27 cellular contexts compared by ENCODE assay signal in the genomic region with DNA sequence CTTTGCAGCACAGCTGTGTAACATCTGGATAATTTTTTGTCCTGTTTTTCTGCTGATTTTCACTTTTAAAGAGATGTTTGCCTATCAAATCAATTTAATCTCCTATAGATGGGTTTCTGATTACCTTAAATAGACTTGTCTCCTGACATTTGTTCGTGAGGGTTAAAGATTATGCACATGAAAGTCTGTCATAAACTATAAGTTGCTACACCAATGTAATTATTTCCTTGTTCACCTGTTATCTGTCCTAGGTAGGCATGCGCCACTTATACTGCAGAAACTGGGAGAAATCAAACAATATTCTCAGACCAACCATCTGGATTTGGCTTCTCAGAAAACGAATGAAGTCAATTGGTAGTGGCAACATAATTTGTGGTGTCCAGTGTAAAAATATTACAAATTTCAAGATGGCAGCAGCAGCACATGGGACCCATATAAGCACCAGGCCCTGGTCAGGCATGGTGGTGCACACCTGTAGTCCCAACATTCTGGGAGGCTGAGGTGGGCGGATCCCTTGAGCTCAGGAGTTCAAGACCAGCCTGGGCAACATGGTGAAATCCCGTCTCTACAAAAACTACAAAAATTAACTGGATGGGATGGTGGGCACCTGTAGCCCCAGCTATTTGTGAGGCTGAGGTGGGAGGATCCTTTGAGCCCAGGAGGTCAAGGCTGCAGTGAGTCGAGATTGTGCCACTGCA. TPM values are rescaled to one million over a fixed set of nuclear protein-coding genes. Genes with fewer than 3 reads are reported as not detected.
DNase-seq lines count a peak whose midpoint lies in the region; ATAC-seq and TF ChIP-seq lines count a peak whose summit lies in the region.
"Had no signal": no experiment of that assay in that cellular context is flagged by ENCODE, and none has a peak within 500 bp of the region (broad histone marks: within the 10 kb centered on the region; RNA-seq: fewer than 3 reads in every experiment).

No MANE protein-coding gene starts in this region.

- H3K79me2 ChIP-seq in OCI-LY7 (ENCODE audit: insufficient read depth, low read depth, low read length) (no peaks in the 10 kb centered on the region), hepatocyte (no peaks in the 10 kb centered on the region)

- H3K27me3 ChIP-seq in Caco-2 (replicated peaks; ENCODE audit: control insufficient read depth, insufficient read depth, low read length) (no peaks in the 10 kb centered on the region), hepatocyte (no peaks in the 10 kb centered on the region), HAP-1 (ENCODE audit: low read depth) (no peaks in the 10 kb centered on the region), WERI-Rb-1 (ENCODE audit: insufficient read depth, low read depth, severe bottlenecking) (no peaks in the 10 kb centered on the region)
- H3K27me3 ChIP-seq: ascending aorta, BLaER1, tibial nerve had no signal

- H3K4me3 Mint-ChIP-seq in Caco-2 (ENCODE audit: unreplicated experiment): no peak overlapping the region
- H3K4me3 Mint-ChIP-seq in osteocyte (ENCODE audit: unreplicated experiment): no peak overlapping the region
- H3K4me3 Mint-ChIP-seq: activated naive CD8-positive, alpha-beta T cell treated with anti-CD3 and anti-CD28 coated beads, Interleukin-2, amount 10 ng/mL, durations not matched to agents 7 days and 5 days; activated T-cell treated with anti-CD3 and anti-CD28 coated beads, Interleukin-2, amount 50 U/mL, for 24 hours; central memory CD8-positive, alpha-beta T cell; stimulated activated naive CD8-positive, alpha-beta T cell treated with anti-CD3 and anti-CD28 coated beads, Interleukin-15, amount 100 ng/mL, for 72 hours had no signal

- H4K20me1 ChIP-seq in OCI-LY7 (ENCODE audit: insufficient read depth, low read length): no peaks in the 10 kb centered on the region
- no peaks in the 10 kb centered on the region for H4K20me1 ChIP-seq in hepatocyte (ENCODE audit: insufficient read depth, poor library complexity, severe bottlenecking)
- H4K20me1 ChIP-seq: BLaER1 had no signal

- H3K9me3 Mint-ChIP-seq in Caco-2 (ENCODE audit: unreplicated experiment) (no peaks in the 10 kb centered on the region), osteocyte (ENCODE audit: unreplicated experiment) (no peaks in the 10 kb centered on the region)
- H3K9me3 Mint-ChIP-seq: activated naive CD8-positive, alpha-beta T cell treated with anti-CD3 and anti-CD28 coated beads, Interleukin-2, amount 10 ng/mL, durations not matched to agents 7 days and 5 days; activated T-cell treated with anti-CD3 and anti-CD28 coated beads, Interleukin-2, amount 50 U/mL, for 24 hours; central memory CD8-positive, alpha-beta T cell; stimulated activated naive CD8-positive, alpha-beta T cell treated with anti-CD3 and anti-CD28 coated beads, Interleukin-15, amount 100 ng/mL, for 72 hours had no signal

- H3K27ac ChIP-seq in OCI-LY7 (ENCODE audit: low read depth, low read length, poor library complexity, severe bottlenecking): no peak overlapping the region
- H3K27ac ChIP-seq in hepatocyte: peak overlapping the region; percentile 83
- H3K27ac ChIP-seq in WERI-Rb-1: no peak overlapping the region
- H3K27ac ChIP-seq: BLaER1, psoas muscle had no signal

- no peaks in the 10 kb centered on the region for H3K27me3 Mint-ChIP-seq in Caco-2 (ENCODE audit: insufficient read depth, unreplicated experiment)
- H3K27me3 Mint-ChIP-seq in osteocyte (ENCODE audit: unreplicated experiment): no peaks in the 10 kb centered on the region
- H3K27me3 Mint-ChIP-seq: activated naive CD8-positive, alpha-beta T cell treated with anti-CD3 and anti-CD28 coated beads, Interleukin-2, amount 10 ng/mL, durations not matched to agents 7 days and 5 days; activated T-cell treated with anti-CD3 and anti-CD28 coated beads, Interleukin-2, amount 50 U/mL, for 24 hours; central memory CD8-positive, alpha-beta T cell; stimulated activated naive CD8-positive, alpha-beta T cell treated with anti-CD3 and anti-CD28 coated beads, Interleukin-15, amount 100 ng/mL, for 72 hours had no signal

- H3K36me3 ChIP-seq in Caco-2 (ENCODE audit: control insufficient read depth, insufficient read depth, low read length): no peaks in the 10 kb centered on the region
- H3K36me3 ChIP-seq in OCI-LY7 (ENCODE audit: insufficient read depth, low read length): no peaks in the 10 kb centered on the region
- no peaks in the 10 kb centered on the region for H3K36me3 ChIP-seq in hepatocyte (replicated peaks; ENCODE audit: insufficient read depth, low read depth)
- no peaks in the 10 kb centered on the region for H3K36me3 ChIP-seq in HAP-1 (replicated peaks)
- H3K36me3 ChIP-seq in WERI-Rb-1: no peaks in the 10 kb centered on the region
- H3K36me3 ChIP-seq: ascending aorta, BLaER1, tibial nerve had no signal

- H3K9me3 ChIP-seq in Caco-2 (no peaks in the 10 kb centered on the region), OCI-LY7 (ENCODE audit: low read length) (no peaks in the 10 kb centered on the region), hepatocyte (ENCODE audit: low read depth) (no peaks in the 10 kb centered on the region), HAP-1 (no peaks in the 10 kb centered on the region), WERI-Rb-1 (ENCODE audit: severe bottlenecking) (no peaks in the 10 kb centered on the region)
- H3K9me3 ChIP-seq: ascending aorta, BLaER1, psoas muscle, tibial nerve had no signal

- POLR2A ChIA-PET in Caco-2 (lab: Charles Lee): no interaction called here
- POLR2A ChIA-PET in OCI-LY7 (lab: Charles Lee): interaction anchor here (0.8 to 9.6 kb wide), 4 partner anchors 10 to 223 kb away, joined by 3 to 74 read pairs (median 6); a partner anchor contains a TSS

- H3K4me2 ChIP-seq in OCI-LY7 (ENCODE audit: low read length) (peak overlapping the region; percentile 45; the same call in 1 of the 2 replicates), hepatocyte (no peak overlapping the region)
- H3K4me2 ChIP-seq: BLaER1 had no signal

- ATAC-seq in GM21786 (IDR thresholded peaks at IDR 0.05; ENCODE audit: unreplicated experiment) (no peak), GM21390 (IDR thresholded peaks at IDR 0.05; ENCODE audit: unreplicated experiment) (no peak)
- ATAC-seq: stimulated activated naive CD8-positive, alpha-beta T cell treated with anti-CD3 and anti-CD28 coated beads, Interleukin-15, amount 100 ng/mL, for 72 hours had no signal

- H3K9me2 ChIP-seq in OCI-LY7 (ENCODE audit: insufficient read depth, low read length) (no peaks in the 10 kb centered on the region), hepatocyte (replicated peaks; ENCODE audit: insufficient read depth) (no peaks in the 10 kb centered on the region)

- H3K36me3 Mint-ChIP-seq in Caco-2 (ENCODE audit: insufficient read depth, unreplicated experiment) (no peaks in the 10 kb centered on the region), osteocyte (ENCODE audit: unreplicated experiment) (no peaks in the 10 kb centered on the region)
- H3K36me3 Mint-ChIP-seq: activated naive CD8-positive, alpha-beta T cell treated with anti-CD3 and anti-CD28 coated beads, Interleukin-2, amount 10 ng/mL, durations not matched to agents 7 days and 5 days had no signal

- DNase-seq in Caco-2: no peak
- DNase-seq in OCI-LY7 (ENCODE audit: low spot score): no peak
- no peak for DNase-seq in hepatocyte (ENCODE audit: low spot score)
- DNase-seq in osteocyte (ENCODE audit: extremely low spot score, unreplicated experiment): no peak
- no peak for DNase-seq in HAP-1 (ENCODE audit: low spot score in 2 of 2)
- no peak for DNase-seq in WERI-Rb-1
- DNase-seq: ACHN; activated CD4-positive, alpha-beta T cell treated with anti-CD3 and anti-CD28 coated beads for 48 hours; activated gamma-delta T cell; activated naive CD8-positive, alpha-beta T cell treated with anti-CD3 and anti-CD28 coated beads, Interleukin-2, amount 10 ng/mL, durations not matched to agents 7 days and 5 days; activated T-cell treated with anti-CD3 and anti-CD28 coated beads, Interleukin-2, amount 50 U/mL, for 24 hours; COR-L47; DMS79; GDM1; NCI-H1436; NCI-H2107; NCI-H748 treated with DMSO at 0.1 percent for 48 hours; SHP77; stimulated activated CD8-positive, alpha-beta memory T cell treated with anti-CD3 and anti-CD28 coated beads, Interleukin-4, amount 100 ng/mL, for 48 hours; stimulated activated naive CD8-positive, alpha-beta T cell treated with anti-CD3 and anti-CD28 coated beads, Interleukin-15, amount 100 ng/mL, for 72 hours had no signal

- intact Hi-C loops in Caco-2 (cut with micrococcal nuclease; ENCODE audit: unreplicated experiment) (loop anchor here (1.0 to 10.0 kb wide), 2 partner anchors 9 to 59 kb away; no protein-coding TSS in a partner anchor), OCI-LY7 (cut with micrococcal nuclease; ENCODE audit: unreplicated experiment) (no loop called here)

- BruUV-seq in Caco-2 (replicated peaks; lab: Mats Ljungman, UMichigan) (no TSS peak), OCI-LY7 (replicated peaks; lab: Mats Ljungman, UMichigan) (no TSS peak)

- in situ Hi-C loops in HAP-1 (cut with MboI; ENCODE audit: low sequenced_read_pairs): no loop called here

- no peak overlapping the region for H3K4me3 ChIP-seq in Caco-2 (ENCODE audit: low read depth, low read length)
- H3K4me3 ChIP-seq in OCI-LY7 (ENCODE audit: low read depth, low read length, poor library complexity, severe bottlenecking): no peak overlapping the region
- H3K4me3 ChIP-seq in hepatocyte: no peak overlapping the region
- H3K4me3 ChIP-seq in HAP-1: no peak overlapping the region
- no peak overlapping the region for H3K4me3 ChIP-seq in WERI-Rb-1 (ENCODE audit: low read depth, low read length)
- H3K4me3 ChIP-seq: ascending aorta, BLaER1, psoas muscle, tibial nerve had no signal

- H3K4me1 Mint-ChIP-seq in Caco-2 (ENCODE audit: low read depth, unreplicated experiment) (peaks cover 7% of the 10 kb centered on the region), osteocyte (ENCODE audit: unreplicated experiment) (peaks cover 48% of the 10 kb centered on the region)
- H3K4me1 Mint-ChIP-seq: activated naive CD8-positive, alpha-beta T cell treated with anti-CD3 and anti-CD28 coated beads, Interleukin-2, amount 10 ng/mL, durations not matched to agents 7 days and 5 days; central memory CD8-positive, alpha-beta T cell; stimulated activated naive CD8-positive, alpha-beta T cell treated with anti-CD3 and anti-CD28 coated beads, Interleukin-15, amount 100 ng/mL, for 72 hours had no signal

- H2AFZ ChIP-seq in OCI-LY7 (ENCODE audit: low read length): peak overlapping the region; percentile 71; the same call in 1 of the 2 replicates
- H2AFZ ChIP-seq in hepatocyte: no peak overlapping the region

- TF ChIP-seq CTCF in Caco-2 (IDR thresholded peaks at IDR 0.05; ENCODE audit: insufficient read depth in 1 of 2, low read depth in 1 of 2, low read length in 1 of 2, severe bottlenecking in 1 of 2, unreplicated experiment in 1 of 2): no peak
- TF ChIP-seq CTCF in OCI-LY7 (conservative IDR thresholded peaks at IDR 0.05; ENCODE audit: low read length): no peak
- no peak for TF ChIP-seq CTCF in hepatocyte (IDR thresholded peaks at IDR 0.05; ENCODE audit: poor library complexity)
- no peak for TF ChIP-seq CTCF in osteocyte (IDR thresholded peaks at IDR 0.05)
- no peak for TF ChIP-seq CTCF in WERI-Rb-1 (IDR thresholded peaks at IDR 0.05; ENCODE audit: low read depth, low read length)

- WGBS in hepatocyte (ENCODE audit: low lambda C conversion rate, missing lambda C conversion rate): 87% methylated on average over 6 of the region's 6 CpGs

- CTCF ChIA-PET in Caco-2 (lab: Charles Lee) (no interaction called here), OCI-LY7 (lab: Charles Lee; ENCODE audit: unreplicated experiment) (interaction anchor here (0.9 to 1.6 kb wide), 2 partner anchors 10 to 19 kb away, joined by 3 to 4 read pairs; no protein-coding TSS in a partner anchor)

- H3K4me1 ChIP-seq in Caco-2: peaks cover 13% of the 10 kb centered on the region
- peaks cover 50% of the 10 kb centered on the region for H3K4me1 ChIP-seq in OCI-LY7 (ENCODE audit: insufficient read depth, low read length, poor library complexity, severe bottlenecking)
- H3K4me1 ChIP-seq in hepatocyte (ENCODE audit: insufficient read depth): peaks cover 40% of the 10 kb centered on the region
- H3K4me1 ChIP-seq in HAP-1: peaks cover 13% of the 10 kb centered on the region
- H3K4me1 ChIP-seq: psoas muscle had no signal

- H3K27ac Mint-ChIP-seq in Caco-2 (ENCODE audit: unreplicated experiment) (peak overlapping the region; percentile 32), osteocyte (ENCODE audit: unreplicated experiment) (peak overlapping the region; percentile 6)
- H3K27ac Mint-ChIP-seq: activated naive CD8-positive, alpha-beta T cell treated with anti-CD3 and anti-CD28 coated beads, Interleukin-2, amount 10 ng/mL, durations not matched to agents 7 days and 5 days; activated T-cell treated with anti-CD3 and anti-CD28 coated beads, Interleukin-2, amount 50 U/mL, for 24 hours; stimulated activated naive CD8-positive, alpha-beta T cell treated with anti-CD3 and anti-CD28 coated beads, Interleukin-15, amount 100 ng/mL, for 72 hours had no signal

RNA-seq across cellular contexts. Expression of a gene that starts 20.3 kb away (rescaled TPM):
- 12.4 and 16.5 TPM in 2 replicates for total RNA-seq in Caco-2 (2022)
- total RNA-seq in OCI-LY7 (2014; rRNA removed; shearing (Covaris generic)): 25.4 and 37.8 TPM in 2 replicates
- 27.9 and 28.7 TPM in 2 replicates for total RNA-seq in OCI-LY7 (2022)
- total RNA-seq in hepatocyte: 46.6 and 56.9 TPM in 2 replicates
- 23.8 and 32.0 TPM in 2 replicates for polyA plus RNA-seq in hepatocyte
- total RNA-seq in osteocyte: 15.0 and 16.6 TPM in 2 replicates
